ENCODE assay signal across 10 cellular contexts in genomic region chr5:5140051-5141010, GRCh38. TPM values are rescaled to one million over a fixed set of nuclear protein-coding genes. Genes with fewer than 3 reads are reported as not detected.
DNase-seq lines count a peak whose midpoint lies in the region; ATAC-seq and TF ChIP-seq lines count a peak whose summit lies in the region.
"Had no signal": no experiment of that assay in that cellular context is flagged by ENCODE, and none has a peak within 500 bp of the region (broad histone marks: within the 10 kb centered on the region; RNA-seq: fewer than 3 reads in every experiment).

Gene ADAMTS16 (plus strand): TSS chr5:5140330. CDS start chr5:5140468, 138 bp downstream.

- peak within 1 kb of the TSS; percentile 86 for H3K4me3 Mint-ChIP-seq in neural progenitor cell
- H3K4me3 Mint-ChIP-seq: activated T-cell treated with anti-CD3 and anti-CD28 coated beads, Interleukin-2, amount 50 U/mL, for 4 hours had no signal

- H3K4me1 ChIP-seq in HUES64 (ENCODE audit: insufficient read depth, low read length) (peaks cover 9% of the 10 kb centered on the region), endocrine pancreas (ENCODE audit: control insufficient read depth, insufficient read depth, low read length) (peaks cover 9% of the 10 kb centered on the region), neural progenitor cell (peaks cover 8% of the 10 kb centered on the region)

- no peaks in the 10 kb centered on the region for H3K9me3 ChIP-seq in HUES64 (ENCODE audit: insufficient read depth, low read depth, low read length)
- no peaks in the 10 kb centered on the region for H3K9me3 ChIP-seq in endocrine pancreas (ENCODE audit: control insufficient read depth, low read length)
- H3K9me3 ChIP-seq in neural progenitor cell (ENCODE audit: low read depth): no peaks in the 10 kb centered on the region

- H3K4me1 Mint-ChIP-seq in neural progenitor cell: peaks cover 19% of the 10 kb centered on the region

- ATAC-seq in GM19455 (IDR thresholded peaks at IDR 0.05; ENCODE audit: unreplicated experiment) (no peak), HG02759 (IDR thresholded peaks at IDR 0.05; ENCODE audit: unreplicated experiment) (no peak)

- H3K9me3 Mint-ChIP-seq in neural progenitor cell: peaks cover 8% of the 10 kb centered on the region
- H3K9me3 Mint-ChIP-seq: activated T-cell treated with anti-CD3 and anti-CD28 coated beads, Interleukin-2, amount 50 U/mL, for 4 hours had no signal

- POLR2A ChIA-PET in AG04449 (lab: Yijun Ruan, JAX): interaction anchor here (1.3 kb wide), 1 partner anchor 282 kb away, joined by 5 read pairs; the partner anchor contains the start of gene ICE1

- peak within 1 kb of the TSS; percentile 36 for H3K4me3 ChIP-seq in AG04449 (ENCODE audit: low read depth, low read length)
- H3K4me3 ChIP-seq in HUES64 (ENCODE audit: low read length): peak within 1 kb of the TSS; percentile 69
- peak within 1 kb of the TSS; percentile 63 for H3K4me3 ChIP-seq in endocrine pancreas (ENCODE audit: control insufficient read depth, insufficient read depth, low read length)
- peak within 1 kb of the TSS; percentile 63 for H3K4me3 ChIP-seq in neural progenitor cell

- peak within 1 kb of the TSS; percentile 93 for H2AFZ ChIP-seq in neural progenitor cell (replicated peaks)

- H3K27ac ChIP-seq in HUES64 (ENCODE audit: low read depth, low read length) (peak within 1 kb of the TSS; percentile 41; the same call in 1 of the 2 replicates), neural progenitor cell (no peak within 1 kb of the TSS)

- DNase-seq in AG04449 (ENCODE audit: low read depth, low spot score) (no peak), neural progenitor cell (ENCODE audit: low spot score) (peak; percentile 78), putamen (ENCODE audit: low spot score) (no peak)
- no peak for DNase-seq in NK-92 treated with Interleukin-12 subunit alpha and Interleukin-12 subunit beta, amount 100 ng/mL, for 24 hours (lab: John Stamatoyannopoulos, UW)
- DNase-seq: activated T-cell treated with anti-CD3 and anti-CD28 coated beads, Interleukin-2, amount 50 U/mL, for 4 hours; DMS153 had no signal

- H3K9ac ChIP-seq in HUES64 (ENCODE audit: low read depth, low read length) (peak within 1 kb of the TSS; percentile 87), endocrine pancreas (ENCODE audit: control insufficient read depth, insufficient read depth, low read length) (no peak within 1 kb of the TSS), neural progenitor cell (no peak within 1 kb of the TSS)

- peaks cover 23% of the 10 kb centered on the region for H3K27me3 Mint-ChIP-seq in neural progenitor cell (ENCODE audit: insufficient read depth, low read depth)

- H3K36me3 ChIP-seq in HUES64 (ENCODE audit: insufficient read depth, low read length) (peaks cover 11% of the 10 kb centered on the region), endocrine pancreas (ENCODE audit: control insufficient read depth, insufficient read depth, low read length) (no peaks in the 10 kb centered on the region), neural progenitor cell (no peaks in the 10 kb centered on the region)

- TF ChIP-seq CTCF in AG04449 (IDR thresholded peaks at IDR 0.05; ENCODE audit: insufficient read depth, low read length, missing control alignments): no peak
- no peak for TF ChIP-seq CTCF in neural progenitor cell (IDR thresholded peaks at IDR 0.05)

- CTCF ChIA-PET in AG04449 (lab: Yijun Ruan, JAX): interaction anchor here (0.7 to 5.0 kb wide), 22 partner anchors 8 to 280 kb away, joined by 3 to 112 read pairs (median 4); partner anchors contain the start of gene ICE1

- H3K4me2 ChIP-seq in neural progenitor cell: peak within 1 kb of the TSS; percentile 82

- no peaks in the 10 kb centered on the region for H4K20me1 ChIP-seq in neural progenitor cell (ENCODE audit: low read depth)

- H3K27me3 ChIP-seq in HUES64 (ENCODE audit: insufficient read depth, low read length): peaks cover 26% of the 10 kb centered on the region
- peaks cover 4% of the 10 kb centered on the region for H3K27me3 ChIP-seq in endocrine pancreas (ENCODE audit: control insufficient read depth, insufficient read depth, low read length)
- peaks cover 30% of the 10 kb centered on the region for H3K27me3 ChIP-seq in neural progenitor cell

- H3F3A ChIP-seq in neural progenitor cell (ENCODE audit: low read depth): peaks cover 10% of the 10 kb centered on the region

- no peak within 1 kb of the TSS for H3K27ac Mint-ChIP-seq in neural progenitor cell

- under 1% methylated on average over 90 of the region's 97 CpGs for WGBS in HUES64

- H3K36me3 Mint-ChIP-seq in neural progenitor cell: peaks cover 2% of the 10 kb centered on the region

- H3K79me2 ChIP-seq in neural progenitor cell (ENCODE audit: low read depth): no peaks in the 10 kb centered on the region

RNA-seq across cellular contexts. Expression of gene ADAMTS16, which starts in this region (rescaled TPM):
- 9.6 TPM for polyA plus RNA-seq in HUES64 (2013, experiment 1 of 2)
- polyA plus RNA-seq in HUES64 (2013, experiment 2 of 2): 9.1 TPM
- 3.9 and 4.1 TPM in 2 replicates for total RNA-seq in neural progenitor cell (ENCODE audit: low replicate concordance)
